13 cellular contexts compared by ENCODE assay signal in genomic region chr6:12033770-12034169, GRCh38. TPM values are rescaled to one million over a fixed set of nuclear protein-coding genes. Genes with fewer than 3 reads are reported as not detected.
DNase-seq lines count a peak whose midpoint lies in the region; ATAC-seq, FAIRE-seq and TF ChIP-seq lines count a peak whose summit lies in the region.
"Had no signal": no experiment of that assay in that cellular context is flagged by ENCODE, and none has a peak within 500 bp of the region (broad histone marks: within the 10 kb centered on the region; RNA-seq: fewer than 3 reads in every experiment).

No MANE protein-coding gene starts in this region.

- H3K23ac ChIP-seq in H9 (ENCODE audit: insufficient read length, low read depth, low read length) = no peak overlapping the region

- H3K9ac ChIP-seq in H9 (ENCODE audit: extremely low read depth, insufficient read length, low read length) (no peak overlapping the region), PC-3 (ENCODE audit: low read length) (no peak overlapping the region)

- peaks cover 37 to 49% of the 10 kb centered on the region in 2 experiments for H3K4me1 Mint-ChIP-seq in H9

- POLR2A ChIA-PET in PC-3 (lab: Charles Lee; ENCODE audit: unreplicated experiment) = no interaction called here

- no peak for DNase-seq in H9
- DNase-seq in PC-3 = peak; percentile 69
- peak; percentile 30 for DNase-seq in fibroblast of gingiva (ENCODE audit: low read depth)
- DNase-seq in pancreas = no peak
- DNase-seq in stimulated activated naive CD8-positive, alpha-beta T cell treated with anti-CD3 and anti-CD28 coated beads, Interleukin-15, Interleukin-2, amounts not matched to agents 100 U/mL and 50 U/mL, for 24 hours = no peak
- no peak for DNase-seq in GM12892 (ENCODE audit: insufficient read length)
- DNase-seq in frontal cortex (ENCODE audit: low spot score in 2 of 2) = no peak
- DNase-seq: activated CD4-positive, alpha-beta memory T cell treated with anti-CD3 and anti-CD28 coated beads for 36 hours; activated naive CD4-positive, alpha-beta T cell treated with anti-CD3 and anti-CD28 coated beads for 36 hours; DMS 273 treated with DMSO at 0.1 percent for 48 hours; NCI-H2107 had no signal

- H2AK5ac ChIP-seq in H9 (ENCODE audit: insufficient read length, low read length) = no peak overlapping the region

- ATAC-seq in PC-3 = no peak
- ATAC-seq in pancreas = peak; percentile 47 to 80 (median 66)
- ATAC-seq in stimulated activated naive CD8-positive, alpha-beta T cell treated with anti-CD3 and anti-CD28 coated beads, Interleukin-15, Interleukin-2, amounts not matched to agents 100 U/mL and 50 U/mL, for 24 hours = no peak

- H2BK20ac ChIP-seq in H9 (ENCODE audit: low read depth, low read length, poor library complexity, severe bottlenecking) = no peak overlapping the region

- H3K9me2 ChIP-seq in PC-3 (replicated peaks; ENCODE audit: low read length) = no peaks in the 10 kb centered on the region

- no peak overlapping the region for H2BK12ac ChIP-seq in H9 (ENCODE audit: insufficient read length, low read depth, low read length)

- no peak for TF ChIP-seq POLR2A in GM12892 (IDR thresholded peaks at IDR 0.05; ENCODE audit: low read depth, low read length)

- TF ChIP-seq CTCF in H9 (conservative IDR thresholded peaks at IDR 0.05) (no peak), PC-3 (conservative IDR thresholded peaks at IDR 0.05; ENCODE audit: low read depth, low read length) (no peak), pancreas (IDR thresholded peaks at IDR 0.05) (no peak)

- H3K79me1 ChIP-seq in H9 (ENCODE audit: insufficient read depth, low read depth, low read length, poor library complexity, severe bottlenecking) = peaks cover 4% of the 10 kb centered on the region

- intact Hi-C loops in PC-3 (cut with micrococcal nuclease) = no loop called here
- intact Hi-C loops in pancreas (cut with DNase I) = no loop called here

- H3K4me1 ChIP-seq in H9 (ENCODE audit: insufficient read depth, low read length) = peaks cover 2% of the 10 kb centered on the region; the same call in 1 of the 2 replicates
- peaks cover 6% of the 10 kb centered on the region; the same call in 1 of the 2 replicates for H3K4me1 ChIP-seq in PC-3 (ENCODE audit: insufficient read depth, low read length)
- H3K4me1 ChIP-seq in pancreas = peaks cover 7 to 18% (median 16%) of the 10 kb centered on the region in 3 donors

- no peak overlapping the region for H2AFZ ChIP-seq in H9 (ENCODE audit: low read length)
- H2AFZ ChIP-seq in PC-3 (ENCODE audit: low read length) = no peak overlapping the region
- H2AFZ ChIP-seq: hepatocyte had no signal

- H3K4me3 Mint-ChIP-seq in H9 = no peak overlapping the region
- H3K4me3 Mint-ChIP-seq: activated CD4-positive, alpha-beta memory T cell treated with anti-CD3 and anti-CD28 coated beads for 36 hours; activated naive CD4-positive, alpha-beta T cell treated with anti-CD3 and anti-CD28 coated beads for 36 hours had no signal

- peaks cover 8 to 17% (median 17%) of the 10 kb centered on the region in 3 experiments for H3K36me3 Mint-ChIP-seq in H9 (ENCODE audit: insufficient read depth in 1 of 3, low read depth in 3 of 3)

- H3K18ac ChIP-seq in H9 (ENCODE audit: insufficient read length, low read depth, low read length) = no peak overlapping the region

- no peaks in the 10 kb centered on the region for H3K27me3 Mint-ChIP-seq in H9 (ENCODE audit: low read depth)
- H3K27me3 Mint-ChIP-seq: activated CD4-positive, alpha-beta memory T cell treated with anti-CD3 and anti-CD28 coated beads for 36 hours had no signal

- H3K4me2 ChIP-seq in H9 (ENCODE audit: insufficient read depth, insufficient read length, low read length) = no peak overlapping the region
- H3K4me2 ChIP-seq in PC-3 (ENCODE audit: low read length) = no peak overlapping the region
- H3K4me2 ChIP-seq: hepatocyte had no signal

- H2BK15ac ChIP-seq in H9 (ENCODE audit: low read depth, low read length) = no peak overlapping the region

- no peak overlapping the region for H4K8ac ChIP-seq in H9 (replicated peaks; ENCODE audit: insufficient read length, low read depth, low read length)

- no peak overlapping the region for H3K14ac ChIP-seq in H9 (ENCODE audit: insufficient read depth, low read length)

- no peaks in the 10 kb centered on the region for H3F3A ChIP-seq in PC-3 (ENCODE audit: low read length, unreplicated experiment)

- H3K27ac ChIP-seq in H9 (ENCODE audit: insufficient read length, low read depth, low read length) (no peak overlapping the region), PC-3 (ENCODE audit: low read length) (no peak overlapping the region), pancreas (peak overlapping the region in 1 of 4 donors; percentile 11)
- H3K27ac ChIP-seq: hepatocyte had no signal

- no peak overlapping the region for H3K4ac ChIP-seq in H9 (ENCODE audit: low read depth, low read length)

- H3K79me2 ChIP-seq in H9 (ENCODE audit: insufficient read depth, low read length) (peaks cover 29% of the 10 kb centered on the region; the same call in 1 of the 2 replicates), PC-3 (ENCODE audit: low read length) (peaks cover 30% of the 10 kb centered on the region; the same call in 1 of the 2 replicates)

- H4K20me1 ChIP-seq in H9 (ENCODE audit: control insufficient read depth, insufficient read depth, insufficient read length) = no peaks in the 10 kb centered on the region
- H4K20me1 ChIP-seq in PC-3 (ENCODE audit: low read length) = no peaks in the 10 kb centered on the region

- H3K36me3 ChIP-seq in PC-3 (ENCODE audit: low read depth, low read length) (peaks cover 17% of the 10 kb centered on the region), pancreas (no peaks in the 10 kb centered on the region)

- H3K23me2 ChIP-seq in H9 (ENCODE audit: insufficient read length, low read depth, low read length, poor library complexity, severe bottlenecking) = no peaks in the 10 kb centered on the region

- no TSS peak for BruUV-seq in PC-3 (replicated peaks; lab: Mats Ljungman, UMichigan)

- no peaks in the 10 kb centered on the region for H3K27me3 ChIP-seq in H9 (ENCODE audit: insufficient read depth, low read length)
- H3K27me3 ChIP-seq in PC-3 (ENCODE audit: low read length) = no peaks in the 10 kb centered on the region
- no peaks in the 10 kb centered on the region for H3K27me3 ChIP-seq in pancreas
- H3K27me3 ChIP-seq: hepatocyte had no signal

- WGBS in H9 (ENCODE audit: extremely low coverage, insufficient read length, low lambda C conversion rate) = no CpG with 5 or more reads among the region's 4 CpGs
- WGBS in pancreas, 2 donors = 16 to 18% methylated on average over 4 of the region's 4 CpGs

- no peak overlapping the region for H2BK120ac ChIP-seq in H9 (ENCODE audit: low read depth, low read length, poor library complexity, severe bottlenecking)

- no peak overlapping the region for H4K5ac ChIP-seq in H9 (ENCODE audit: insufficient read length, low read depth, low read length)

- no peak overlapping the region for H4K91ac ChIP-seq in H9 (ENCODE audit: insufficient read length, low read depth, low read length)

- no peaks in the 10 kb centered on the region for H3K9me3 ChIP-seq in H9 (ENCODE audit: control insufficient read depth, low read depth, low read length)
- peaks cover 7% of the 10 kb centered on the region; the same call in 1 of the 2 replicates for H3K9me3 ChIP-seq in PC-3 (ENCODE audit: low read length)
- no peaks in the 10 kb centered on the region for H3K9me3 ChIP-seq in pancreas

- peaks cover 3 to 5% of the 10 kb centered on the region in 2 experiments; a peak in 1 of 5 replicates for H3K9me3 Mint-ChIP-seq in H9

- H3K56ac ChIP-seq in H9 (ENCODE audit: insufficient read length, low read depth, low read length) = no peak overlapping the region

- CTCF ChIA-PET in PC-3 (lab: Charles Lee) = no interaction called here

- H2BK5ac ChIP-seq in H9 (ENCODE audit: insufficient read length, low read length) = no peak overlapping the region

- H3K4me3 ChIP-seq in PC-3 (ENCODE audit: low read length) (no peak overlapping the region), pancreas (no peak overlapping the region)
- H3K4me3 ChIP-seq: hepatocyte had no signal

- FAIRE-seq in pancreas (lab: Jason Lieb, UNC) (no peak), GM12892 (lab: Jason Lieb, UNC) (no peak), frontal cortex (lab: Jason Lieb, UNC) (no peak)
- FAIRE-seq: H54 had no signal

- no peak overlapping the region for H3T11ph ChIP-seq in H9 (ENCODE audit: low read length)

- H3K27ac Mint-ChIP-seq in H9 = peak overlapping the region in 2 of 3 experiments; percentile 16 to 24; a peak in 3 of 7 replicates
- H3K27ac Mint-ChIP-seq: activated CD4-positive, alpha-beta memory T cell treated with anti-CD3 and anti-CD28 coated beads for 36 hours; activated naive CD4-positive, alpha-beta T cell treated with anti-CD3 and anti-CD28 coated beads for 36 hours had no signal

RNA-seq across cellular contexts. Expression of gene HIVEP1, which starts 21.7 kb away (rescaled TPM):
- total RNA-seq in H9 (2021) (36.5 and 44.2 TPM in 2 replicates), PC-3 (2014; rRNA removed) (6.6 and 10.0 TPM in 2 replicates), pancreas (10 to 100 TPM in 3 of 6 donors, 1 to 10 TPM in 3; 8.2 to 17.7 (median 9.9) TPM), frontal cortex (13.0 TPM)
- 1 to 10 TPM; 3.8 to 4.1 TPM for polyA plus RNA-seq in pancreas
- 19.0 TPM for polyA plus RNA-seq in GM12892 (2012; ENCODE audit: missing spikeins)

Comparison
In these comparisons a context has a peak if more than half of its experiments do, and no peak if none do; other contexts are left out.
1. DNase-seq: peak in PC-3 (single experiment) and fibroblast of gingiva (single experiment); none in H9 (single experiment), pancreas (0 of 6), stimulated activated naive CD8-positive, alpha-beta T cell treated with anti-CD3 and anti-CD28 coated beads, Interleukin-15, Interleukin-2, amounts not matched to agents 100 U/mL and 50 U/mL, for 24 hours (single experiment), GM12892 (single experiment) and frontal cortex (0 of 2).
2. ATAC-seq: peak in pancreas (4 of 4); none in PC-3 (single experiment) and stimulated activated naive CD8-positive, alpha-beta T cell treated with anti-CD3 and anti-CD28 coated beads, Interleukin-15, Interleukin-2, amounts not matched to agents 100 U/mL and 50 U/mL, for 24 hours (single experiment).